In genomic region chr2:70144443-70145167, GRCh38 we compare ENCODE assay signal across 16 cellular contexts. TPM values are rescaled to one million over a fixed set of nuclear protein-coding genes. Genes with fewer than 3 reads are reported as not detected.
DNase-seq lines count a peak whose midpoint lies in the region; ATAC-seq lines count a peak whose summit lies in the region.
"Had no signal": no experiment of that assay in that cellular context is flagged by ENCODE, and none has a peak within 500 bp of the region (broad histone marks: within the 10 kb centered on the region; RNA-seq: fewer than 3 reads in every experiment).

No MANE protein-coding gene starts in this region.

- H3K4me3 ChIP-seq in effector memory CD4-positive, alpha-beta T cell (ENCODE audit: insufficient read depth, low read depth, low read length, poor library complexity, severe bottlenecking), result no peak overlapping the region
- H3K4me3 ChIP-seq: adrenal gland, coronary artery, smooth muscle cell, testis had no signal

- H3K27ac Mint-ChIP-seq in activated T-cell treated with anti-CD3 and anti-CD28 coated beads, Interleukin-2, amount 50 U/mL, for 24 hours, result peak overlapping the region; percentile 58
- H3K27ac Mint-ChIP-seq in T-cell, result peak overlapping the region; percentile 83 to 97
- peak overlapping the region; percentile 81 for H3K27ac Mint-ChIP-seq in stimulated activated effector memory CD8-positive, alpha-beta T cell treated with anti-CD3 and anti-CD28 coated beads, Interleukin-12 subunit alpha, Interleukin-12 subunit beta, amount 100 ng/mL, for 72 hours

- H3K9me3 ChIP-seq in effector memory CD4-positive, alpha-beta T cell (ENCODE audit: control insufficient read depth, low read length), result no peaks in the 10 kb centered on the region
- H3K9me3 ChIP-seq: adrenal gland, testis had no signal

- no peaks in the 10 kb centered on the region for H3K9me3 Mint-ChIP-seq in activated T-cell treated with anti-CD3 and anti-CD28 coated beads, Interleukin-2, amount 50 U/mL, for 24 hours
- no peaks in the 10 kb centered on the region for H3K9me3 Mint-ChIP-seq in T-cell
- no peaks in the 10 kb centered on the region for H3K9me3 Mint-ChIP-seq in stimulated activated effector memory CD8-positive, alpha-beta T cell treated with anti-CD3 and anti-CD28 coated beads, Interleukin-12 subunit alpha, Interleukin-12 subunit beta, amount 100 ng/mL, for 72 hours

- no peaks in the 10 kb centered on the region for H3K27me3 Mint-ChIP-seq in activated T-cell treated with anti-CD3 and anti-CD28 coated beads, Interleukin-2, amount 50 U/mL, for 24 hours
- H3K27me3 Mint-ChIP-seq in T-cell, result no peaks in the 10 kb centered on the region

- peak overlapping the region; percentile 5 for H3K27ac ChIP-seq in effector memory CD4-positive, alpha-beta T cell (ENCODE audit: insufficient read depth, low read length, poor library complexity, severe bottlenecking)

- ATAC-seq in T-cell (replicated peaks in 1 of 4) (no peak), GM18498 (IDR thresholded peaks at IDR 0.05; ENCODE audit: unreplicated experiment) (no peak), HG03469 (IDR thresholded peaks at IDR 0.05; ENCODE audit: unreplicated experiment) (no peak)
- ATAC-seq in stimulated activated effector memory CD8-positive, alpha-beta T cell treated with anti-CD3 and anti-CD28 coated beads, Interleukin-12 subunit alpha, Interleukin-12 subunit beta, amount 100 ng/mL, for 72 hours, result no peak
- ATAC-seq: SK-N-SH treated with all-trans-retinoic acid at 6 μM for 48 hours had no signal

- H3K4me3 Mint-ChIP-seq in activated T-cell treated with anti-CD3 and anti-CD28 coated beads, Interleukin-2, amount 50 U/mL, for 24 hours, result no peak overlapping the region
- H3K4me3 Mint-ChIP-seq in T-cell, result peak overlapping the region in 1 of 3 donors; percentile 21
- no peak overlapping the region for H3K4me3 Mint-ChIP-seq in stimulated activated effector memory CD8-positive, alpha-beta T cell treated with anti-CD3 and anti-CD28 coated beads, Interleukin-12 subunit alpha, Interleukin-12 subunit beta, amount 100 ng/mL, for 72 hours

- no peaks in the 10 kb centered on the region for H3K27me3 ChIP-seq in effector memory CD4-positive, alpha-beta T cell (replicated peaks; ENCODE audit: control insufficient read depth, insufficient read depth, low read length, poor library complexity, severe bottlenecking)
- H3K27me3 ChIP-seq: adrenal gland, testis had no signal

- POLR2A ChIA-PET in T-cell (lab: Charles Lee), result interaction anchor here (0.6 to 3.2 kb wide), 4 partner anchors 59 to 328 kb away, joined by 3 to 26 read pairs (median 8); partner anchors contain the start of gene MXD1 (in 1 of the 2)

- peaks cover 19% of the 10 kb centered on the region for H3K36me3 Mint-ChIP-seq in activated T-cell treated with anti-CD3 and anti-CD28 coated beads, Interleukin-2, amount 50 U/mL, for 24 hours (ENCODE audit: low read depth)
- peaks cover 11% of the 10 kb centered on the region for H3K36me3 Mint-ChIP-seq in T-cell
- peaks cover 29% of the 10 kb centered on the region for H3K36me3 Mint-ChIP-seq in stimulated activated effector memory CD8-positive, alpha-beta T cell treated with anti-CD3 and anti-CD28 coated beads, Interleukin-12 subunit alpha, Interleukin-12 subunit beta, amount 100 ng/mL, for 72 hours

- CTCF ChIA-PET in T-cell (lab: Charles Lee), result interaction anchor here in 1 of 2 donors (0.5 to 1.5 kb wide), 5 partner anchors 11 to 232 kb away, joined by 3 to 10 read pairs (median 6); partner anchors contain the start of gene MXD1

- H3K36me3 ChIP-seq in effector memory CD4-positive, alpha-beta T cell (ENCODE audit: control insufficient read depth, insufficient read depth, low read length), result no peaks in the 10 kb centered on the region
- H3K36me3 ChIP-seq: adrenal gland had no signal

- peaks cover 24% of the 10 kb centered on the region for H3K4me1 ChIP-seq in effector memory CD4-positive, alpha-beta T cell (ENCODE audit: control insufficient read depth, insufficient read depth, low read length, poor library complexity, severe bottlenecking)

- H3K4me1 Mint-ChIP-seq in activated T-cell treated with anti-CD3 and anti-CD28 coated beads, Interleukin-2, amount 50 U/mL, for 24 hours (ENCODE audit: low read depth), result peaks cover 58% of the 10 kb centered on the region
- H3K4me1 Mint-ChIP-seq in T-cell, result peaks cover 42 to 58% (median 42%) of the 10 kb centered on the region in 3 donors
- H3K4me1 Mint-ChIP-seq in stimulated activated effector memory CD8-positive, alpha-beta T cell treated with anti-CD3 and anti-CD28 coated beads, Interleukin-12 subunit alpha, Interleukin-12 subunit beta, amount 100 ng/mL, for 72 hours, result peaks cover 61% of the 10 kb centered on the region

- no peak for DNase-seq in activated T-cell treated with anti-CD3 and anti-CD28 coated beads, Interleukin-2, amount 50 U/mL, for 24 hours
- DNase-seq in activated T-cell treated with anti-CD3 and anti-CD28 coated beads for 4 hours (no peak), T-cell (peak in 2 of 34 experiments; percentile 12 to 21), HUDEP-2 (lab: John Stamatoyannopoulos, UW; ENCODE audit: unreplicated experiment in 76 of 76) (no peak)
- no peak for DNase-seq in effector memory CD4-positive, alpha-beta T cell
- DNase-seq in stimulated activated effector memory CD8-positive, alpha-beta T cell treated with anti-CD3 and anti-CD28 coated beads, Interleukin-12 subunit alpha, Interleukin-12 subunit beta, amount 100 ng/mL, for 72 hours (ENCODE audit: low spot score in 2 of 2), result no peak
- DNase-seq: activated CD4-positive, alpha-beta T cell treated with anti-CD3 and anti-CD28 coated beads for 1 hour; DMS 273 treated with DMSO at 0.1 percent for 48 hours; NCI-H2171 treated with DMSO at 0.1 percent for 48 hours; testis had no signal

RNA-seq across cellular contexts. Expression of gene C2orf42, which starts 46.2 kb away (rescaled TPM):
- total RNA-seq in T-cell, result 10 to 100 TPM; 23.3 to 45.9 (median 39.1) TPM

RNA-seq across cellular contexts. Expression of gene PCBP1, which starts 57.3 kb away (rescaled TPM):
- total RNA-seq in T-cell, result 100 to 1,000 TPM; 303 to 431 (median 386) TPM
